In the genomic region with DNA sequence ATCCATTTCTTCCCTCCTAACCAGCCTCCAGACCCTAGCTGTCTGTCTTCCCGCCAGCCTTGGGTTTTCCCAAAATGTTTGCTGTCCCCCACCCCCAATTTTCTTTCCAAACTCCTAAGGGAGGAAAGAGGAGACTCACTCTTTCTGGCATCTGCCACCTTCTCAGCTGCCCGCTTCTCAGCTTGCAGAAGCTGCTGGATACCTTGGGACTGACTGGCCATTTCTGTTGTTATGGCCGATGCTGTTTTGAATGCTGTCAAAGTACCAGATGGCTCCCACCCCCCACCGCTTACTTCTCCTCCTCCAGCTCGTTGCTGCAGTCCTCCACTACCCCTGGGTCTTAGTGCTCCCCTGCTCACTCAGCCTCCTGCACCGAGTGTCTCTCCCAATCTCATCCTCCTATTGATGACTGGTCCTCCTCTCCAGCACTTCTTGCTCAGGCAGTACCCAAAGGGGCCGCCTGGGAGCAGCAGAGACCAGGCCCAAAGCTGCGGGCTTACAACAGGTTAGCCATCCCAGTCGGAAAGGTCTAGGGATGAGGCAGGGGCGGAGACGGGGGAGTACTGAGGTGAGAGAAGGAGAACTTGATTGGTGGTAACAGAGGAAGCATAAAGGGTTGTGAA, we compare ENCODE assay signal across 8 cellular contexts. TPM values are rescaled to one million over a fixed set of nuclear protein-coding genes. Genes with fewer than 3 reads are reported as not detected.
DNase-seq lines count a peak whose midpoint lies in the region; ATAC-seq and TF ChIP-seq lines count a peak whose summit lies in the region.

Gene ATP6V1G2, minus strand, starts transcription at position 270 of the 623 bp plus-strand sequence. Its CDS starts 49 bp downstream, at position 221.

- peaks cover 15% of the 10 kb centered on the region for H3K36me3 Mint-ChIP-seq in effector memory CD8-positive, alpha-beta T cell (ENCODE audit: insufficient read depth)

- H2BK15ac ChIP-seq in mesenchymal stem cell (ENCODE audit: low read depth, poor library complexity, severe bottlenecking), result no peak within 1 kb of the TSS

- peak; percentile 98 for TF ChIP-seq CTCF in AG10803 (conservative IDR thresholded peaks at IDR 0.05; ENCODE audit: low read length)

- H3K27me3 ChIP-seq in mesenchymal stem cell (ENCODE audit: control insufficient read depth in 1 of 2, insufficient read depth in 1 of 2, low read length in 2 of 2), result no peaks in the 10 kb centered on the region

- H3K23ac ChIP-seq in mesenchymal stem cell (ENCODE audit: low read length in 2 of 2), result no peak within 1 kb of the TSS

- no peaks in the 10 kb centered on the region for H3K9me3 ChIP-seq in mesenchymal stem cell (ENCODE audit: control insufficient read depth, low read length)

- H2BK5ac ChIP-seq in mesenchymal stem cell (ENCODE audit: low read depth, low read length, poor library complexity, severe bottlenecking), result no peak within 1 kb of the TSS

- peaks cover 17% of the 10 kb centered on the region for H3K4me1 ChIP-seq in mesenchymal stem cell (ENCODE audit: control insufficient read depth, insufficient read depth, low read depth, low read length)

- peak within 1 kb of the TSS; percentile 91 to 96 for H3K27ac Mint-ChIP-seq in effector memory CD8-positive, alpha-beta T cell

- H2AK5ac ChIP-seq in mesenchymal stem cell (ENCODE audit: low read length, severe bottlenecking), result peak within 1 kb of the TSS; percentile 41

- H3K4me3 ChIP-seq in AG10803 (ENCODE audit: low read length), result peak within 1 kb of the TSS; percentile 66
- H3K4me3 ChIP-seq in mesenchymal stem cell (ENCODE audit: insufficient read depth in 1 of 2, low read depth in 1 of 2, low read length in 2 of 2), result peak within 1 kb of the TSS; percentile 44 to 77

- H3K27me3 Mint-ChIP-seq in effector memory CD8-positive, alpha-beta T cell, result no peaks in the 10 kb centered on the region

- H3K9me3 Mint-ChIP-seq in effector memory CD8-positive, alpha-beta T cell, result no peaks in the 10 kb centered on the region

- H3K4me1 Mint-ChIP-seq in effector memory CD8-positive, alpha-beta T cell (ENCODE audit: low read depth in 2 of 2), result peaks cover 17 to 23% of the 10 kb centered on the region in 2 donors

- no peak within 1 kb of the TSS for H2BK120ac ChIP-seq in mesenchymal stem cell (ENCODE audit: low read depth, low read length)

- peak within 1 kb of the TSS; percentile 75 for H4K8ac ChIP-seq in mesenchymal stem cell (ENCODE audit: low read length)

- no peak within 1 kb of the TSS for H3K14ac ChIP-seq in mesenchymal stem cell (ENCODE audit: low read length in 2 of 2)

- WGBS in mesenchymal stem cell, result 7% methylated on average over 11 of the region's 11 CpGs

- H3K4ac ChIP-seq in mesenchymal stem cell (ENCODE audit: low read depth in 1 of 2, low read length in 2 of 2), result peak within 1 kb of the TSS in 1 of 2 experiments; percentile 56

- peaks cover 16 to 34% of the 10 kb centered on the region in 2 experiments for H3K36me3 ChIP-seq in mesenchymal stem cell (ENCODE audit: control insufficient read depth in 1 of 2, insufficient read depth in 2 of 2, low read depth in 1 of 2, low read length in 2 of 2)

- H4K91ac ChIP-seq in mesenchymal stem cell (ENCODE audit: low read length), result peak within 1 kb of the TSS; percentile 4

- no peak within 1 kb of the TSS for H2AFZ ChIP-seq in mesenchymal stem cell (ENCODE audit: low read depth, low read length)

- DNase-seq in AG10803 (ENCODE audit: low read depth) (peak; percentile 91), HUDEP-2 (lab: John Stamatoyannopoulos, UW; ENCODE audit: unreplicated experiment in 76 of 76) (peak in 74 of 76 experiments; percentile 38 to 92 (median 80)), NOMO-1 treated with DMSO at 0.1 percent for 48 hours (lab: John Stamatoyannopoulos, UW; ENCODE audit: unreplicated experiment) (peak; percentile 87), mesenchymal stem cell (peak; percentile 92)
- DNase-seq in activated CD8-positive, alpha-beta memory T cell treated with anti-CD3 and anti-CD28 coated beads for 48 hours (ENCODE audit: low read depth in 2 of 3, low spot score in 2 of 3), result peak; percentile 76 to 80 (median 76)
- peak; percentile 72 to 87 (median 77) for DNase-seq in effector memory CD8-positive, alpha-beta T cell
- DNase-seq in stimulated activated CD8-positive, alpha-beta memory T cell treated with anti-CD3 and anti-CD28 coated beads, Interleukin-12 subunit alpha, Interleukin-12 subunit beta, amount 100 ng/mL, for 4 hours (ENCODE audit: low read depth), result peak; percentile 67

- peaks cover 35% of the 10 kb centered on the region for H3K79me1 ChIP-seq in mesenchymal stem cell (replicated peaks; ENCODE audit: low read length, poor library complexity, severe bottlenecking)

- H3K4me3 Mint-ChIP-seq in effector memory CD8-positive, alpha-beta T cell, result peak within 1 kb of the TSS; percentile 89

- peak; percentile 40 for ATAC-seq in GM19035 (IDR thresholded peaks at IDR 0.05; ENCODE audit: unreplicated experiment)
- peak; percentile 52 for ATAC-seq in effector memory CD8-positive, alpha-beta T cell (replicated peaks)

- peak within 1 kb of the TSS; percentile 95 for H3K9ac ChIP-seq in mesenchymal stem cell (ENCODE audit: low read length)

- peak within 1 kb of the TSS in 1 of 2 experiments; percentile 12 for H3K18ac ChIP-seq in mesenchymal stem cell (ENCODE audit: low read depth in 1 of 2, low read length in 2 of 2)

- H3K4me2 ChIP-seq in mesenchymal stem cell (ENCODE audit: low read length, poor library complexity, severe bottlenecking), result peak within 1 kb of the TSS; percentile 82

- H3K27ac ChIP-seq in mesenchymal stem cell (ENCODE audit: low read length, poor library complexity, severe bottlenecking), result peak within 1 kb of the TSS; percentile 75

- H2BK12ac ChIP-seq in mesenchymal stem cell (ENCODE audit: low read length in 2 of 2), result peak within 1 kb of the TSS; percentile 9 to 31

RNA-seq across cellular contexts. Expression of gene ATP6V1G2, which starts in this region (rescaled TPM):
- 1.7 TPM for polyA plus RNA-seq in mesenchymal stem cell (2013, experiment 1 of 2)
- 1.5 TPM for polyA plus RNA-seq in mesenchymal stem cell (2013, experiment 2 of 2)

Comparison
In these comparisons a context has a peak if more than half of its experiments do, and no peak if none do; other contexts are left out.
1. Peak in every context shown above with its lines: DNase-seq, ATAC-seq, H3K4me3 ChIP-seq and H3K27ac ChIP-seq.